In genomic region chr22:20415241-20415640, GRCh38 we compare ENCODE assay signal across 1 cellular context. TPM values are rescaled to one million over a fixed set of nuclear protein-coding genes. Genes with fewer than 3 reads are reported as not detected.
"Had no signal": no experiment of that assay in that cellular context is flagged by ENCODE, and none has a peak within 500 bp of the region (broad histone marks: within the 10 kb centered on the region; RNA-seq: fewer than 3 reads in every experiment).

No MANE protein-coding gene starts in this region.

RNA-seq across cellular contexts. Expression of gene ZNF74, which starts 21.3 kb away (rescaled TPM):
- total RNA-seq: OCI-LY7 had no signal
